ENCODE assay signal across 2 cellular contexts in genomic region chr4:1805493-1806222, GRCh38.
TF ChIP-seq lines count a peak whose summit lies in the region.

No MANE protein-coding gene starts in this region.

TF ChIP-seq in HEK293, 187 proteins besides CTCF, POLR2A, EP300 and RAD21:
- TF ChIP-seq TSHZ1 (tag by site-specific recombination; IDR thresholded peaks at IDR 0.05; ENCODE audit: borderline replicate concordance) (no peak), ZNF626 (tag by site-specific recombination; IDR thresholded peaks at IDR 0.05) (no peak), ZNF391 (tag by site-specific recombination; IDR thresholded peaks at IDR 0.05; ENCODE audit: borderline replicate concordance, low read depth) (no peak), ZNF133 (tag by site-specific recombination; IDR thresholded peaks at IDR 0.05) (no peak), HIC1 (tag by site-specific recombination; IDR thresholded peaks at IDR 0.05) (0 out of 2 replicates have a peak, but pooled peaks have one; percentile 48), SP3 (tag by site-specific recombination; IDR thresholded peaks at IDR 0.05) (no peak), ZFHX2 (tag by site-specific recombination; conservative IDR thresholded peaks at IDR 0.05) (peak; percentile 64), ZXDB (tag by site-specific recombination; IDR thresholded peaks at IDR 0.05) (no peak), ZNF501 (tag by site-specific recombination; IDR thresholded peaks at IDR 0.05) (no peak), ZSCAN16 (tag by site-specific recombination; IDR thresholded peaks at IDR 0.05) (no peak), ZNF639 (tag by site-specific recombination; IDR thresholded peaks at IDR 0.05) (no peak), SETDB1 (IDR thresholded peaks at IDR 0.05; ENCODE audit: insufficient read length, low read length) (no peak), ZBTB8A (tag by site-specific recombination; IDR thresholded peaks at IDR 0.05) (no peak), EGR2 (tag by site-specific recombination; IDR thresholded peaks at IDR 0.05; ENCODE audit: low read depth) (peak; percentile 63), KLF9 (tag by site-specific recombination; IDR thresholded peaks at IDR 0.05; ENCODE audit: low read depth) (no peak), ZNF155 (tag by site-specific recombination; IDR thresholded peaks at IDR 0.05) (no peak), ZNF184 (tag by site-specific recombination; IDR thresholded peaks at IDR 0.05) (no peak), KLF1 (tag by site-specific recombination; IDR thresholded peaks at IDR 0.05) (peak; percentile 22; the same call in 1 of the 2 replicates), KLF17 (tag by site-specific recombination; IDR thresholded peaks at IDR 0.05) (no peak)

TF ChIP-seq in K562, 482 proteins besides CTCF, POLR2A, EP300 and RAD21:
- TF ChIP-seq JUND (IDR thresholded peaks at IDR 0.05; ENCODE audit: borderline replicate concordance, low read depth, low read length) (no peak), JUND (tag; IDR thresholded peaks at IDR 0.05; ENCODE audit: borderline replicate concordance, low read depth, low read length) (no peak), STAG1 (CRISPR knock-in tag; IDR thresholded peaks at IDR 0.05; ENCODE audit: borderline replicate concordance) (0 out of 2 replicates have a peak, but pooled peaks have one; percentile 18), NBN (IDR thresholded peaks at IDR 0.05; ENCODE audit: low read depth) (no peak), WHSC1 (IDR thresholded peaks at IDR 0.05; ENCODE audit: low read length) (no peak), ZNF253 (CRISPR knock-in tag; conservative IDR thresholded peaks at IDR 0.05) (no peak), FIP1L1 (IDR thresholded peaks at IDR 0.05; ENCODE audit: low read depth, low read length, poor library complexity, severe bottlenecking) (peak; percentile 7), ZBTB33 (CRISPR knock-in tag; IDR thresholded peaks at IDR 0.05) (peak; percentile 19; the same call in 1 of the 2 replicates), SUPT5H (IDR thresholded peaks at IDR 0.05) (peak; percentile 41; the same call in 1 of the 2 replicates), GABPA (tag; conservative IDR thresholded peaks at IDR 0.05; ENCODE audit: low read depth) (no peak)
